Comparison of ENCODE assay signal across 26 cellular contexts in the genomic region with DNA sequence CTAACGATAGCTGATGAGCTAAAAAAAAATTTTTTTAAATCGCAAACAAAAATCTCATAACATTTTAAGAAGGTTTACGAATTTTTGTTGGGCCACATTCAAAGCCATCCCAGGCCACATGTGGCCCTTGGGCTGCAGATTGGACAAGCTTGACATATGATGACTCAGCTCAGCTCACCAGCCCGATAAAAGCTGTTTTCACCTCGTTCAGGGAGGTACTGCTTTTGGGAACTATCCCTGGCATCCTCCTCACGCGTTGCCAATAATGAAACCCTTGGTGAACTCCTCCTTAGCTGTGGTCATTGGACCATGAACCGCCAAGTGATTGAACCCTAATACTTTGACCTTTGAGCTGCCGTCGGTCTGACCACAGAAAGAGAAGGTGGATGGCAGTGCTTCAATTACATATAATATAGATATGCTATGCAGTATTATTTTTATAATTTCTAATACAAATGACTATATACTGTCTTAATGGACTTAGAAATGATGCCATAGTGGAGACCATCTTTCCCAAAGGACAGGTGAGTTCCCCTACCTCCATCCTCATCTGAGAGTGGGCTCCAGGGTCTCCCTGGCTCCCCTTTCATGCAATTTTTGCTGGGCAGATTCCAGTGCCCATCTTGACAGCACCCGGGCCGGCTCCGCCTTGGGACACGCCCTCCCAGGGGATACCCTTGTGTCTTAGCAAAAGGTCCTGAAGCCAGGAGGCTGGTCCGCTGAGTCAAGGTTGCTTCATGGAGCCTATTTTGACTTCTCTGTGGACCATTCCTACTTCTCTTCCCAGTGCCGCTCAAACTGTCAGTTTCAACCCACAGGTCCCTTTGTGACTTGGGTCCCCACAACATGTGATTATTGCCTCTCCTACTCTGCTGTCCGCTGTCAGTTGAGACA.
"Had no signal": no experiment of that assay in that cellular context is flagged by ENCODE, and none has a peak within 500 bp of the region (broad histone marks: within the 10 kb centered on the region; RNA-seq: fewer than 3 reads in every experiment).

No MANE protein-coding gene starts in this region.

- H3K4me2 ChIP-seq: hepatocyte had no signal

- H3K4me3 Mint-ChIP-seq: memory B cell; naive thymus-derived CD8-positive, alpha-beta T cell; nephron; neural crest cell; stimulated activated naive B cell treated with anti-CD40 and anti-IgM and Interleukin-4, amounts not matched to agents 10 μg/mL and 1 μg/mL and 100 μg/mL, for 72 hours had no signal

- H3K27ac ChIP-seq: heart right ventricle, hepatocyte, left lung, parathyroid adenoma, psoas muscle, right atrium auricular region, right lobe of liver, stomach, testis, thyroid gland, transverse colon, upper lobe of left lung, vagina had no signal

- H3K4me1 Mint-ChIP-seq: memory B cell; naive thymus-derived CD8-positive, alpha-beta T cell; stimulated activated naive B cell treated with anti-CD40 and anti-IgM and Interleukin-4, amounts not matched to agents 10 μg/mL and 1 μg/mL and 100 μg/mL, for 72 hours had no signal

- H3K27ac Mint-ChIP-seq: memory B cell; naive thymus-derived CD8-positive, alpha-beta T cell; nephron; stimulated activated naive B cell treated with anti-CD40 and anti-IgM and Interleukin-4, amounts not matched to agents 10 μg/mL and 1 μg/mL and 100 μg/mL, for 72 hours had no signal

- H3K4me3 ChIP-seq: heart right ventricle, hepatocyte, left lung, psoas muscle, right atrium auricular region, right lobe of liver, stomach, testis, thyroid gland, transverse colon, upper lobe of left lung, vagina had no signal

- H3K9ac ChIP-seq: parathyroid adenoma had no signal

- H3K27me3 ChIP-seq: heart right ventricle, hepatocyte, left lung, right atrium auricular region, right lobe of liver, stomach, testis, thyroid gland, transverse colon, upper lobe of left lung, vagina had no signal

- H3K36me3 ChIP-seq: left lung, transverse colon, vagina had no signal

- DNase-seq: heart right ventricle; islet precursor cell; left colon; left lung; naive thymus-derived CD8-positive, alpha-beta T cell; nucleus accumbens; psoas muscle; right lobe of liver; stimulated activated CD4-positive, alpha-beta T cell treated with anti-CD3 and anti-CD28 coated beads, Interleukin-12 subunit alpha, Interleukin-12 subunit beta, amount 100 ng/mL, for 4 hours; stimulated activated CD4-positive, alpha-beta T cell treated with anti-CD3 and anti-CD28 coated beads, Interleukin-15, amount 100 ng/mL, for 24 hours; stimulated activated CD4-positive, alpha-beta T cell treated with anti-CD3 and anti-CD28 coated beads, Interleukin-2, amount 100 ng/mL, for 24 hours; stimulated activated CD4-positive, alpha-beta T cell treated with anti-CD3 and anti-CD28 coated beads, Interleukin-4, amount 100 ng/mL, for 1 hour; stimulated activated naive B cell treated with anti-CD40 and anti-IgM and Interleukin-4, amounts not matched to agents 10 μg/mL and 1 μg/mL and 100 μg/mL, for 72 hours; stimulated activated naive CD8-positive, alpha-beta T cell treated with anti-CD3 and anti-CD28 coated beads, Interleukin-15, Interleukin-2, amounts not matched to agents 100 U/mL and 50 U/mL, for 24 hours; stomach; testis; thyroid gland; transverse colon had no signal

- H2AFZ ChIP-seq: hepatocyte, parathyroid adenoma had no signal

- ATAC-seq: heart right ventricle; left colon; left lung; naive thymus-derived CD8-positive, alpha-beta T cell; psoas muscle; stimulated activated naive B cell treated with anti-CD40 and anti-IgM and Interleukin-4, amounts not matched to agents 10 μg/mL and 1 μg/mL and 100 μg/mL, for 72 hours; stimulated activated naive CD8-positive, alpha-beta T cell treated with anti-CD3 and anti-CD28 coated beads, Interleukin-15, Interleukin-2, amounts not matched to agents 100 U/mL and 50 U/mL, for 24 hours had no signal

- H3K9me3 Mint-ChIP-seq: naive thymus-derived CD8-positive, alpha-beta T cell; nephron; neural crest cell had no signal

- H3K27me3 Mint-ChIP-seq: memory B cell; naive thymus-derived CD8-positive, alpha-beta T cell; stimulated activated naive B cell treated with anti-CD40 and anti-IgM and Interleukin-4, amounts not matched to agents 10 μg/mL and 1 μg/mL and 100 μg/mL, for 72 hours had no signal

- H3K9me3 ChIP-seq: heart right ventricle, left lung, psoas muscle, right atrium auricular region, right lobe of liver, stomach, testis, thyroid gland, transverse colon, upper lobe of left lung, vagina had no signal

- H3K36me3 Mint-ChIP-seq: memory B cell; naive thymus-derived CD8-positive, alpha-beta T cell; stimulated activated naive B cell treated with anti-CD40 and anti-IgM and Interleukin-4, amounts not matched to agents 10 μg/mL and 1 μg/mL and 100 μg/mL, for 72 hours had no signal

- H3K4me1 ChIP-seq: parathyroid adenoma, right lobe of liver, testis, thyroid gland had no signal

- H3K79me2 ChIP-seq: hepatocyte, parathyroid adenoma had no signal
